In genomic region chr5:44536650-44537260, GRCh38 we compare ENCODE assay signal across 1 cellular context.
TF ChIP-seq lines count a peak whose summit lies in the region.

No MANE protein-coding gene starts in this region.

TF ChIP-seq in HCT116, 20 proteins besides CTCF, POLR2A, EP300 and RAD21 (continued from another document):
- no peak for TF ChIP-seq EZH2phosphoT487 (IDR thresholded peaks at IDR 0.05; ENCODE audit: borderline replicate concordance)
- no peak for TF ChIP-seq CEBPB (IDR thresholded peaks at IDR 0.05; ENCODE audit: low read depth)
- TF ChIP-seq SRF (IDR thresholded peaks at IDR 0.05; ENCODE audit: low read depth), result no peak
- TF ChIP-seq YY1 (IDR thresholded peaks at IDR 0.05; ENCODE audit: extremely low read depth, insufficient replicate concordance, low read depth, low read length), result no peak
TF ChIP-seq in HCT116: peak in this region for 0.
